Comparison of ENCODE assay signal across 8 cellular contexts in genomic region chr7:27130540-27131389, GRCh38. TPM values are rescaled to one million over a fixed set of nuclear protein-coding genes. Genes with fewer than 3 reads are reported as not detected.
DNase-seq lines count a peak whose midpoint lies in the region; ATAC-seq and TF ChIP-seq lines count a peak whose summit lies in the region.

TSS of gene HOXA4 (minus strand) at chr7:27130757. CDS start at chr7:27130733, 24 bp downstream.

- CTCF ChIA-PET in mammary epithelial cell (lab: Charles Lee; ENCODE audit: low non-redundant PET): interaction anchor here (0.7 kb wide), 1 partner anchor 17 kb away, joined by 3 read pairs; no protein-coding TSS in a partner anchor

- no peaks in the 10 kb centered on the region for H3K36me3 Mint-ChIP-seq in IgD-negative memory B cell

- 10% methylated on average over 24 of the region's 67 CpGs for WGBS in mammary epithelial cell (ENCODE audit: low coverage, missing lambda C conversion rate)

- no peaks in the 10 kb centered on the region for H4K20me1 ChIP-seq in mammary epithelial cell (ENCODE audit: insufficient read depth, low read length)

- intact Hi-C loops in mammary epithelial cell (cut with micrococcal nuclease): loop anchor here (1.0 kb wide), 1 partner anchor 8 kb away; no protein-coding TSS in a partner anchor

- H3K4me2 ChIP-seq in mammary epithelial cell (ENCODE audit: insufficient read depth, low read depth, low read length): peak within 1 kb of the TSS; percentile 96

- peak within 1 kb of the TSS; percentile 75 to 87 (median 76) for H3K4me3 Mint-ChIP-seq in IgD-negative memory B cell

- peak within 1 kb of the TSS; percentile 82 for H3K27ac ChIP-seq in WERI-Rb-1
- H3K27ac ChIP-seq in mammary epithelial cell (ENCODE audit: insufficient read depth, low read depth, low read length): peak within 1 kb of the TSS; percentile 35

- peak within 1 kb of the TSS; percentile 67 for H3K9ac ChIP-seq in mammary epithelial cell (ENCODE audit: insufficient read depth, low read length)

- H3K4me3 ChIP-seq in WERI-Rb-1 (ENCODE audit: low read depth, low read length) (peak within 1 kb of the TSS; percentile 46), mammary epithelial cell (replicated peaks in 1 of 3; ENCODE audit: insufficient read depth in 1 of 3, low read depth in 2 of 3, low read length in 3 of 3) (peak within 1 kb of the TSS; percentile 59 to 73 (median 63))

- in situ Hi-C loops in Caki2 (cut with HindIII; ENCODE audit: low pct_unique_long_range_greater_than_20kb, low sequenced_read_pairs) (no loop called here), mammary epithelial cell (cut with MboI; ENCODE audit: low sequenced_read_pairs in 2 of 2) (no loop called here)

- peaks cover 34% of the 10 kb centered on the region for H3K4me1 ChIP-seq in mammary epithelial cell (ENCODE audit: insufficient read depth, low read length)

- H3K79me2 ChIP-seq in mammary epithelial cell (ENCODE audit: insufficient read depth, low read length): peaks cover 11% of the 10 kb centered on the region

- H3K27me3 Mint-ChIP-seq in IgD-negative memory B cell: peaks cover 28% of the 10 kb centered on the region

- TF ChIP-seq CTCF in WERI-Rb-1 (IDR thresholded peaks at IDR 0.05; ENCODE audit: low read depth, low read length): no peak
- TF ChIP-seq CTCF in mammary epithelial cell (conservative IDR thresholded peaks at IDR 0.05 in 1 of 2, IDR thresholded peaks at IDR 0.05 in 1 of 2; ENCODE audit: extremely low read depth in 1 of 2, insufficient read depth in 1 of 2, low read depth in 1 of 2, low read length in 2 of 2): no peak

- peak within 1 kb of the TSS in 2 of 3 donors; percentile 68 to 86 for H3K27ac Mint-ChIP-seq in IgD-negative memory B cell

- no peak for ATAC-seq in HG03565 (IDR thresholded peaks at IDR 0.05; ENCODE audit: unreplicated experiment)

- H3K36me3 ChIP-seq in WERI-Rb-1 (no peaks in the 10 kb centered on the region), mammary epithelial cell (ENCODE audit: insufficient read depth, low read length) (no peaks in the 10 kb centered on the region)

- H3K27me3 ChIP-seq in WERI-Rb-1 (ENCODE audit: insufficient read depth, low read depth, severe bottlenecking) (peaks cover 40% of the 10 kb centered on the region), mammary epithelial cell (ENCODE audit: insufficient read depth, low read length) (no peaks in the 10 kb centered on the region)

- dilution Hi-C loops in mammary epithelial cell (cut with HindIII; ENCODE audit: low sequenced_read_pairs): loop anchor here (5.0 kb wide), 1 partner anchor 273 kb away; no protein-coding TSS in a partner anchor

- H2AFZ ChIP-seq in mammary epithelial cell (ENCODE audit: low read depth, low read length): peak within 1 kb of the TSS; percentile 96

- no peaks in the 10 kb centered on the region for H3K9me3 Mint-ChIP-seq in IgD-negative memory B cell

- BruUV-seq in mammary epithelial cell (replicated peaks; lab: Mats Ljungman, UMichigan): no TSS peak

- DNase-seq in Caki2 (ENCODE audit: low read depth): peak; percentile 90
- peak; percentile 91 for DNase-seq in WERI-Rb-1
- DNase-seq in mammary epithelial cell: peak; percentile 89
- DNase-seq in kidney tubule cell (ENCODE audit: low spot score): peak; percentile 90
- DNase-seq in stimulated activated CD4-positive, alpha-beta T cell treated with anti-CD3 and anti-CD28 coated beads, Interleukin-1b, Interleukin-23, amount 100 ng/mL, for 4 hours (ENCODE audit: low read depth in 2 of 2): peak; percentile 65 to 66
- DNase-seq in cerebellar nuclear complex (lab: John Stamatoyannopoulos, UW): no peak

- H3K4me1 Mint-ChIP-seq in IgD-negative memory B cell: peaks cover 2 to 5% (median 4%) of the 10 kb centered on the region in 3 donors

- H3K9me3 ChIP-seq in WERI-Rb-1 (ENCODE audit: severe bottlenecking): no peaks in the 10 kb centered on the region
- H3K9me3 ChIP-seq in mammary epithelial cell (replicated peaks; ENCODE audit: insufficient read depth, low read length): no peaks in the 10 kb centered on the region

RNA-seq across cellular contexts. Expression of gene HOXA4, which starts in this region (rescaled TPM):
- 5.6 and 10.3 TPM in 2 replicates for total RNA-seq in Caki2 (2014; rRNA removed; shearing (Covaris generic); ENCODE audit: low replicate concordance)
- polyA plus RNA-seq in IgD-negative memory B cell (not detected), mammary epithelial cell (1.8 TPM)
- 1 to 10 TPM in 1 of 2 donors, not detected in 1; 1.5 TPM for total RNA-seq in mammary epithelial cell
- 9.3 TPM for polyA minus RNA-seq in mammary epithelial cell

Comparison
In these comparisons a context has a peak if more than half of its experiments do, and no peak if none do; other contexts are left out.
1. DNase-seq: peak in Caki2 (single experiment), WERI-Rb-1 (single experiment), mammary epithelial cell (single experiment), kidney tubule cell (single experiment) and stimulated activated CD4-positive, alpha-beta T cell treated with anti-CD3 and anti-CD28 coated beads, Interleukin-1b, Interleukin-23, amount 100 ng/mL, for 4 hours (2 of 2); none in cerebellar nuclear complex (0 of 2).